ENCODE assay signal across 28 cellular contexts in the genomic region with DNA sequence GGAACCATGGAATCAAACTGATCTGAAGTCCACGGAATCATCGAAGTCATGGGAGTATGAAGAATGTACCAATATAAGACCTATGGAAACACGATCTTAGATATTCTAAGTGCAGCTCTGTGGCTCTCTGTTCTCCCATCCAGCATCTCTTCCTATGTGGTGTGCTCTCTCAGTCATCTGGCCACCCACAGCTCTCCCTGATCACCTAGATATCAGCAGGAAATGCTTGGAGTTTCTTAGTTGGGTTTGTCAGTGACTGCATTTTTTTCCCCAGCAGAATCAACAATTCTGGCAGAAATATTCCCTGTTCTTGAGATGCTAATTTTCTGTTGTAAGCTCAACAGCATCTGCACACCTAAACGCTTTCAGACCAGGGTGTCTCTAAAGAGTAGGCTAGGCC.
DNase-seq lines count a peak whose midpoint lies in the region; ATAC-seq, FAIRE-seq and TF ChIP-seq lines count a peak whose summit lies in the region.
"Had no signal": no experiment of that assay in that cellular context is flagged by ENCODE, and none has a peak within 500 bp of the region (broad histone marks: within the 10 kb centered on the region; RNA-seq: fewer than 3 reads in every experiment).

No MANE protein-coding gene starts in this region.

- TF ChIP-seq EP300 in H1 (IDR thresholded peaks at IDR 0.05; ENCODE audit: borderline replicate concordance in 1 of 2, low read depth in 2 of 2, low read length in 2 of 2) = no peak

- no peaks in the 10 kb centered on the region for H3K79me1 ChIP-seq in H1 (ENCODE audit: low read depth, low read length)

- H4K20me1 ChIP-seq in PC-3 (ENCODE audit: low read length) (no peaks in the 10 kb centered on the region), H1 (replicated peaks in 1 of 2; ENCODE audit: control insufficient read depth in 1 of 2, insufficient read depth in 2 of 2, low read length in 2 of 2) (no peaks in the 10 kb centered on the region)

- no peak for TF ChIP-seq RAD21 in H1 (IDR thresholded peaks at IDR 0.05 in 1 of 2, conservative IDR thresholded peaks at IDR 0.05 in 1 of 2; ENCODE audit: low read depth in 2 of 2, low read length in 2 of 2)

- H3K4me2 ChIP-seq in PC-3 (ENCODE audit: low read length) (no peak overlapping the region), H1 (ENCODE audit: insufficient read depth in 1 of 2, low read depth in 2 of 2, low read length in 2 of 2) (no peak overlapping the region)

- H3K27ac ChIP-seq in PC-3 (ENCODE audit: low read length) (no peak overlapping the region), H1 (ENCODE audit: low read depth, low read length) (no peak overlapping the region), testis (no peak overlapping the region)

- no peak overlapping the region for H3K23ac ChIP-seq in H1 (ENCODE audit: insufficient read length)

- H3F3A ChIP-seq in PC-3 (ENCODE audit: low read length, unreplicated experiment) = no peaks in the 10 kb centered on the region

- no peak overlapping the region for H4K8ac ChIP-seq in H1 (ENCODE audit: extremely low read depth, insufficient read depth, low read length)

- H2BK120ac ChIP-seq in H1 (replicated peaks; ENCODE audit: low read depth, low read length) = no peak overlapping the region

- H4K91ac ChIP-seq in H1 (replicated peaks; ENCODE audit: insufficient read length, low read length) = no peak overlapping the region

- intact Hi-C loops in PC-3 (cut with micrococcal nuclease) (loop anchor here (2.0 kb wide), 1 partner anchor 81 kb away; no protein-coding TSS in a partner anchor), testis (cut with DNase I; ENCODE audit: low total_unique reads) (no loop called here)

- no TSS peak for BruUV-seq in PC-3 (replicated peaks; lab: Mats Ljungman, UMichigan)

- no peak overlapping the region for H2BK20ac ChIP-seq in H1 (ENCODE audit: low read length)

- H2AK5ac ChIP-seq in H1 (ENCODE audit: low read depth, low read length) = no peak overlapping the region

- H3K9me2 ChIP-seq in PC-3 (replicated peaks; ENCODE audit: low read length) = no peaks in the 10 kb centered on the region

- H2BK15ac ChIP-seq in H1 (ENCODE audit: low read length) = no peak overlapping the region

- 93% methylated on average over 4 of the region's 4 CpGs; no CpG with 5 or more reads in 1 of the 2 experiments for WGBS in H1 (ENCODE audit: extremely low coverage in 1 of 2, insufficient coverage in 1 of 2, insufficient read length in 1 of 2, insufficient replicate concordance in 2 of 2, low coverage in 1 of 2, low lambda C conversion rate in 2 of 2, missing lambda C conversion rate in 1 of 2), 2 experiments
- 88 to 93% methylated on average over 4 of the region's 4 CpGs for WGBS in testis, 2 donors

- in situ Hi-C loops in KBM-7 (cut with MboI; ENCODE audit: low pct_unique_long_range_greater_than_20kb, low sequenced_read_pairs) = no loop called here

- H3K36me3 ChIP-seq in PC-3 (ENCODE audit: low read depth, low read length) (no peaks in the 10 kb centered on the region), H1 (ENCODE audit: control insufficient read depth in 2 of 4, insufficient read depth in 4 of 4, low read length in 3 of 4) (no peaks in the 10 kb centered on the region), testis (ENCODE audit: low read depth, missing control alignments) (no peaks in the 10 kb centered on the region)

- no peak overlapping the region for H2BK5ac ChIP-seq in H1 (ENCODE audit: low read depth, low read length)

- TF ChIP-seq POLR2A in H1 (IDR thresholded peaks at IDR 0.05; ENCODE audit: control extremely low read depth in 1 of 2, low read depth in 2 of 2, low read length in 2 of 2) (no peak), testis (IDR thresholded peaks at IDR 0.05) (no peak)

- H3K4me3 ChIP-seq in PC-3 (ENCODE audit: low read length) (no peak overlapping the region), H1 (ENCODE audit: extremely low read depth in 1 of 4, insufficient read depth in 2 of 4, low read depth in 3 of 4, low read length in 4 of 4) (no peak overlapping the region), testis (no peak overlapping the region)
- H3K4me3 ChIP-seq: GM12878, K562 had no signal

- no peaks in the 10 kb centered on the region for H3K79me2 ChIP-seq in PC-3 (ENCODE audit: low read length)
- no peaks in the 10 kb centered on the region for H3K79me2 ChIP-seq in H1 (ENCODE audit: control insufficient read depth in 1 of 2, insufficient read depth in 2 of 2, low read length in 2 of 2)

- FAIRE-seq in H1 (lab: Jason Lieb, UNC) = no peak
- FAIRE-seq: GM12878, H54, HTR-8/SVneo, K562 had no signal

- H3K9ac ChIP-seq in PC-3 (ENCODE audit: low read length) = no peak overlapping the region
- no peak overlapping the region for H3K9ac ChIP-seq in H1 (replicated peaks in 1 of 4; ENCODE audit: extremely low read depth in 1 of 4, low read depth in 3 of 4, low read length in 3 of 4)

- H2BK12ac ChIP-seq in H1 (ENCODE audit: low read depth, low read length) = no peak overlapping the region; the same call in 1 of the 2 replicates

- POLR2A ChIA-PET in PC-3 (lab: Charles Lee; ENCODE audit: unreplicated experiment) (no interaction called here), H1 (lab: Charles Lee; ENCODE audit: partially characterized antibody) (no interaction called here)

- TF ChIP-seq CTCF in PC-3 (conservative IDR thresholded peaks at IDR 0.05; ENCODE audit: low read depth, low read length) = no peak
- no peak for TF ChIP-seq CTCF in H1 (IDR thresholded peaks at IDR 0.05; ENCODE audit: control extremely low read depth in 1 of 3, insufficient read depth in 1 of 3, low read depth in 1 of 3, low read length in 3 of 3)
- no peak for TF ChIP-seq CTCF in testis (IDR thresholded peaks at IDR 0.05)

- no peaks in the 10 kb centered on the region for H3K4me1 ChIP-seq in PC-3 (ENCODE audit: insufficient read depth, low read length)
- H3K4me1 ChIP-seq in H1 (replicated peaks in 1 of 4; ENCODE audit: control insufficient read depth in 3 of 4, insufficient read depth in 4 of 4, low read length in 3 of 4) = peaks cover 0 to 3% (median 1%) of the 10 kb centered on the region in 4 experiments; a peak in 3 of 7 replicates
- no peaks in the 10 kb centered on the region for H3K4me1 ChIP-seq in testis

- DNase-seq in EH (ENCODE audit: low read depth) (peak; percentile 19), PC-3 (no peak), H1 (ENCODE audit: low read depth in 1 of 2, low spot score in 2 of 2) (no peak), iris pigment epithelial cell (ENCODE audit: low read depth) (peak; percentile 8), T-helper 2 cell (no peak), testis (no peak), KBM-7 (no peak)
- DNase-seq: 8988T; ACHN; CD4-positive, CD25-positive, alpha-beta regulatory T cell; DMS153; GDM1; MV-4-11; NCI-H1105 treated with DMSO at 0.1 percent for 48 hours; NCI-H146; NCI-H1930; NCI-H2107; NCI-H446; NCI-H526; NCI-H82; NK-92 treated with Interleukin-12 subunit alpha and Interleukin-12 subunit beta, amount 100 ng/mL, for 24 hours; RPMI8226; SHP77 had no signal

- no peaks in the 10 kb centered on the region for H3K23me2 ChIP-seq in H1 (ENCODE audit: low read depth, low read length)

- no peak overlapping the region for H3K14ac ChIP-seq in H1 (ENCODE audit: insufficient read length)

- no peak overlapping the region for H4K5ac ChIP-seq in H1 (ENCODE audit: insufficient read length, low read depth, low read length)

- H2AFZ ChIP-seq in PC-3 (ENCODE audit: low read length) (peak overlapping the region; percentile 39; the same call in 1 of the 2 replicates), H1 (ENCODE audit: low read length) (peak overlapping the region; percentile 58; the same call in 1 of the 2 replicates)

- CTCF ChIA-PET in PC-3 (lab: Charles Lee) (no interaction called here), H1 (lab: Charles Lee; ENCODE audit: partially characterized antibody) (interaction anchor here (1.6 kb wide), 1 partner anchor 10 kb away, joined by 6 read pairs; no protein-coding TSS in a partner anchor)

- ATAC-seq in PC-3 = no peak
- no peak for ATAC-seq in GM18907 (IDR thresholded peaks at IDR 0.05; ENCODE audit: unreplicated experiment)
- ATAC-seq: GM12878, K562 had no signal

- no peak overlapping the region for H3K4ac ChIP-seq in H1 (replicated peaks; ENCODE audit: insufficient read length, low read depth, low read length)

- no peak overlapping the region for H3K18ac ChIP-seq in H1 (ENCODE audit: extremely low read depth, low read length)

- no peak overlapping the region for H3K56ac ChIP-seq in H1 (replicated peaks; ENCODE audit: insufficient read length, low read depth, low read length)

- no peaks in the 10 kb centered on the region for H3K9me3 ChIP-seq in PC-3 (ENCODE audit: low read length)
- no peaks in the 10 kb centered on the region for H3K9me3 ChIP-seq in H1 (ENCODE audit: insufficient read depth in 2 of 2, low read depth in 1 of 2, low read length in 1 of 2)
- no peaks in the 10 kb centered on the region for H3K9me3 ChIP-seq in testis

- H3K27me3 ChIP-seq in PC-3 (ENCODE audit: low read length) (no peaks in the 10 kb centered on the region), H1 (replicated peaks in 1 of 4; ENCODE audit: control insufficient read depth in 3 of 4, extremely low read depth in 1 of 4, insufficient read depth in 3 of 4, low read length in 3 of 4) (no peaks in the 10 kb centered on the region), testis (no peaks in the 10 kb centered on the region)

TF ChIP-seq in H1, 55 proteins besides CTCF, POLR2A, EP300 and RAD21:
- TF ChIP-seq RNF2 (IDR thresholded peaks at IDR 0.05; ENCODE audit: borderline replicate concordance, low read depth, low read length, missing control alignments, poor library complexity, severe bottlenecking) (no peak), ASH2L (IDR thresholded peaks at IDR 0.05; ENCODE audit: low read length) (no peak), ZNF274 (IDR thresholded peaks at IDR 0.05; ENCODE audit: borderline replicate concordance, extremely low read depth, low read length) (no peak), KDM4A (IDR thresholded peaks at IDR 0.05; ENCODE audit: low read depth, low read length, severe bottlenecking) (no peak), HDAC2 (IDR thresholded peaks at IDR 0.05; ENCODE audit: borderline replicate concordance in 1 of 2, low read depth in 2 of 2, low read length in 2 of 2) (no peak), JUN (IDR thresholded peaks at IDR 0.05; ENCODE audit: low read depth, low read length) (no peak), BCL11A (IDR thresholded peaks at IDR 0.05; ENCODE audit: low read depth in 2 of 2, low read length in 2 of 2) (no peak), CBX8 (IDR thresholded peaks at IDR 0.05; ENCODE audit: borderline replicate concordance, low read depth, low read length) (no peak)

Comparison
In these comparisons a context has a peak if more than half of its experiments do, and no peak if none do; other contexts are left out.
1. DNase-seq: peak in EH (single experiment) and iris pigment epithelial cell (single experiment); none in PC-3 (single experiment), H1 (0 of 2), T-helper 2 cell (0 of 5), testis (single experiment) and KBM-7 (single experiment).